22 cellular contexts compared by ENCODE assay signal in genomic region chr11:75925785-75926164, GRCh38.
DNase-seq lines count a peak whose midpoint lies in the region; ATAC-seq and TF ChIP-seq lines count a peak whose summit lies in the region.
"Had no signal": no experiment of that assay in that cellular context is flagged by ENCODE, and none has a peak within 500 bp of the region (broad histone marks: within the 10 kb centered on the region; RNA-seq: fewer than 3 reads in every experiment).

No MANE protein-coding gene starts in this region.

- H3K4me3 ChIP-seq in muscle layer of duodenum (ENCODE audit: low read depth in 1 of 2, low read length in 2 of 2) (no peak overlapping the region), upper lobe of left lung (no peak overlapping the region), brain microvascular endothelial cell (ENCODE audit: low read depth, low read length) (no peak overlapping the region), gastroesophageal sphincter (no peak overlapping the region)
- H3K4me3 ChIP-seq: left lung, neural progenitor cell, prostate gland, smooth muscle cell had no signal

- TF ChIP-seq POLR2A in upper lobe of left lung (IDR thresholded peaks at IDR 0.05) (no peak), gastroesophageal sphincter (IDR thresholded peaks at IDR 0.05) (no peak)

- H3K36me3 ChIP-seq in muscle layer of duodenum (ENCODE audit: control insufficient read depth in 1 of 2, insufficient read depth in 2 of 2, low read length in 2 of 2) (no peaks in the 10 kb centered on the region), upper lobe of left lung (no peaks in the 10 kb centered on the region), brain microvascular endothelial cell (replicated peaks) (no peaks in the 10 kb centered on the region), gastroesophageal sphincter (no peaks in the 10 kb centered on the region)
- H3K36me3 ChIP-seq: left lung, neural progenitor cell, prostate gland had no signal

- ATAC-seq in upper lobe of left lung (ENCODE audit: low FRiP score in 2 of 2) (no peak), gastroesophageal sphincter (no peak)
- ATAC-seq: HCT116; left lung; stimulated activated naive CD8-positive, alpha-beta T cell treated with anti-CD3 and anti-CD28 coated beads, Interleukin-15, amount 100 ng/mL, for 72 hours had no signal

- WGBS in upper lobe of left lung, 2 donors: 94 to 95% methylated on average over 1 of the region's 1 CpG
- 82 to 86% methylated on average over 1 of the region's 1 CpG for WGBS in gastroesophageal sphincter (ENCODE audit: low coverage in 1 of 2), 2 donors

- H3K27me3 ChIP-seq in muscle layer of duodenum (ENCODE audit: low read depth, low read length) (no peaks in the 10 kb centered on the region), upper lobe of left lung (no peaks in the 10 kb centered on the region), brain microvascular endothelial cell (replicated peaks) (no peaks in the 10 kb centered on the region), gastroesophageal sphincter (no peaks in the 10 kb centered on the region)
- H3K27me3 ChIP-seq: left lung, neural progenitor cell had no signal

- no peaks in the 10 kb centered on the region for H3K9me3 ChIP-seq in muscle layer of duodenum (ENCODE audit: control insufficient read depth in 1 of 2, low read length in 2 of 2)
- no peaks in the 10 kb centered on the region for H3K9me3 ChIP-seq in upper lobe of left lung
- H3K9me3 ChIP-seq in gastroesophageal sphincter: no peaks in the 10 kb centered on the region
- H3K9me3 ChIP-seq: left lung, prostate gland had no signal

- DNase-seq in ELR (ENCODE audit: low read depth) (peak; percentile 31), NCI-H226 (peak; percentile 21), dermis blood vessel endothelial cell (peak; percentile 24), upper lobe of left lung (no peak), brain microvascular endothelial cell (no peak)
- no peak for DNase-seq in stimulated activated CD4-positive, alpha-beta T cell treated with anti-CD3 and anti-CD28 coated beads, Interleukin-4, amount 100 ng/mL, for 24 hours
- DNase-seq: activated CD4-positive, alpha-beta T cell treated with anti-CD3 and anti-CD28 coated beads for 48 hours; activated effector memory CD4-positive, alpha-beta T cell treated with Interleukin-2 at 50 U/mL for 16 hours; CD8-positive, alpha-beta memory T cell; DMS79; left lung; NCI-H774; SHP77 treated with DMSO at 0.1 percent for 48 hours; stimulated activated CD4-positive, alpha-beta T cell treated with anti-CD3 and anti-CD28 coated beads, Interleukin-4, amount 100 ng/mL, for 1 hour; stimulated activated naive CD8-positive, alpha-beta T cell treated with anti-CD3 and anti-CD28 coated beads, Interleukin-15, amount 100 ng/mL, for 72 hours; T-helper 1 cell had no signal

- in situ Hi-C loops in brain microvascular endothelial cell (cut with HindIII; ENCODE audit: low pct_ligation_motif_present, low sequenced_read_pairs): no loop called here

- H3K4me1 ChIP-seq in muscle layer of duodenum (ENCODE audit: control insufficient read depth in 1 of 2, insufficient read depth in 2 of 2, low read length in 2 of 2) (peaks cover 8 to 17% of the 10 kb centered on the region in 2 donors), upper lobe of left lung (peaks cover 0 to 7% (median 4%) of the 10 kb centered on the region in 4 donors), gastroesophageal sphincter (peaks cover 3 to 50% (median 26%) of the 10 kb centered on the region in 3 donors)
- H3K4me1 ChIP-seq: left lung had no signal

- TF ChIP-seq CTCF in upper lobe of left lung (IDR thresholded peaks at IDR 0.05) (no peak), brain microvascular endothelial cell (IDR thresholded peaks at IDR 0.05; ENCODE audit: low read depth, low read length, missing control alignments) (no peak), gastroesophageal sphincter (IDR thresholded peaks at IDR 0.05) (no peak)

- no peak for TF ChIP-seq EP300 in upper lobe of left lung (IDR thresholded peaks at IDR 0.05)
- TF ChIP-seq EP300 in gastroesophageal sphincter (IDR thresholded peaks at IDR 0.05): no peak

- H3K27ac ChIP-seq in muscle layer of duodenum (ENCODE audit: low read length) (peak overlapping the region; percentile 41), upper lobe of left lung (no peak overlapping the region), brain microvascular endothelial cell (no peak overlapping the region), gastroesophageal sphincter (peak overlapping the region in 2 of 4 donors; percentile 5 to 46)
- H3K27ac ChIP-seq: left lung, neural progenitor cell had no signal

Comparison
In these comparisons a context has a peak if more than half of its experiments do, and no peak if none do; other contexts are left out.
1. DNase-seq: peak in ELR (single experiment), NCI-H226 (single experiment) and dermis blood vessel endothelial cell (single experiment); none in upper lobe of left lung (0 of 2), stimulated activated CD4-positive, alpha-beta T cell treated with anti-CD3 and anti-CD28 coated beads, Interleukin-4, amount 100 ng/mL, for 24 hours (single experiment) and brain microvascular endothelial cell (single experiment).